9 cellular contexts compared by ENCODE assay signal in genomic region chr5:57179262-57179960, GRCh38. TPM values are rescaled to one million over a fixed set of nuclear protein-coding genes. Genes with fewer than 3 reads are reported as not detected.
DNase-seq lines count a peak whose midpoint lies in the region; ATAC-seq, FAIRE-seq and TF ChIP-seq lines count a peak whose summit lies in the region.
"Had no signal": no experiment of that assay in that cellular context is flagged by ENCODE, and none has a peak within 500 bp of the region (broad histone marks: within the 10 kb centered on the region; RNA-seq: fewer than 3 reads in every experiment).

No MANE protein-coding gene starts in this region.

- dilution Hi-C loops in endothelial cell of umbilical vein (cut with MboI; ENCODE audit: extremely low pct_ligation_motif_present, low sequenced_read_pairs) = no loop called here

- H3K9ac ChIP-seq in PC-3 (ENCODE audit: low read length) = no peak overlapping the region
- peak overlapping the region; percentile 41 for H3K9ac ChIP-seq in endothelial cell of umbilical vein (replicated peaks; ENCODE audit: extremely low read depth, insufficient read depth, low read length)
- H3K9ac ChIP-seq in neural progenitor cell = no peak overlapping the region

- no peaks in the 10 kb centered on the region for H3K27me3 Mint-ChIP-seq in CD4-positive, CD25-positive, alpha-beta regulatory T cell
- H3K27me3 Mint-ChIP-seq in neural progenitor cell (ENCODE audit: insufficient read depth, low read depth) = no peaks in the 10 kb centered on the region

- no peaks in the 10 kb centered on the region for H3K9me2 ChIP-seq in PC-3 (replicated peaks; ENCODE audit: low read length)

- intact Hi-C loops in PC-3 (cut with micrococcal nuclease) (loop anchor here (10.0 kb wide), 1 partner anchor 255 kb away; no protein-coding TSS in a partner anchor), endothelial cell of umbilical vein (cut with micrococcal nuclease) (loop anchor here (10.0 kb wide), 1 partner anchor 315 kb away; no protein-coding TSS in a partner anchor)

- peak overlapping the region; percentile 92 to 99 (median 96) for H3K4me3 Mint-ChIP-seq in CD4-positive, CD25-positive, alpha-beta regulatory T cell
- H3K4me3 Mint-ChIP-seq in neural progenitor cell = peak overlapping the region; percentile 51

- H3F3A ChIP-seq in PC-3 (ENCODE audit: low read length, unreplicated experiment) (no peaks in the 10 kb centered on the region), neural progenitor cell (ENCODE audit: low read depth) (peaks cover 8% of the 10 kb centered on the region)

- peaks cover 10% of the 10 kb centered on the region for H3K36me3 ChIP-seq in CD4-positive, CD25-positive, alpha-beta regulatory T cell (ENCODE audit: control insufficient read depth, insufficient read depth, low read length)
- peaks cover 20% of the 10 kb centered on the region for H3K36me3 ChIP-seq in PC-3 (ENCODE audit: low read depth, low read length)
- H3K36me3 ChIP-seq in endothelial cell of umbilical vein (ENCODE audit: control insufficient read depth in 2 of 2, extremely low read depth in 1 of 2, insufficient read depth in 2 of 2, low read length in 2 of 2) = no peaks in the 10 kb centered on the region
- peaks cover 9% of the 10 kb centered on the region for H3K36me3 ChIP-seq in neural progenitor cell

- H3K9me3 Mint-ChIP-seq in CD4-positive, CD25-positive, alpha-beta regulatory T cell = no peaks in the 10 kb centered on the region
- peaks cover 9% of the 10 kb centered on the region for H3K9me3 Mint-ChIP-seq in neural progenitor cell

- H3K9me1 ChIP-seq in endothelial cell of umbilical vein (replicated peaks; ENCODE audit: control insufficient read depth, extremely low read depth, insufficient read depth, low read length) = no peaks in the 10 kb centered on the region

- BruUV-seq in PC-3 (replicated peaks; lab: Mats Ljungman, UMichigan) (no TSS peak), endothelial cell of umbilical vein (replicated peaks; lab: Mats Ljungman, UMichigan) (no TSS peak)

- CTCF ChIA-PET in PC-3 (lab: Charles Lee) = no interaction called here
- CTCF ChIA-PET in endothelial cell of umbilical vein (lab: Charles Lee) = interaction anchor here (0.8 to 1.1 kb wide), 4 partner anchors 36 to 48 kb away, joined by 3 to 6 read pairs (median 4); no protein-coding TSS in a partner anchor

- H3K4me1 Mint-ChIP-seq in CD4-positive, CD25-positive, alpha-beta regulatory T cell = peaks cover 34 to 78% (median 51%) of the 10 kb centered on the region in 4 donors
- peaks cover 41% of the 10 kb centered on the region for H3K4me1 Mint-ChIP-seq in neural progenitor cell

- TF ChIP-seq CTCF in PC-3 (conservative IDR thresholded peaks at IDR 0.05; ENCODE audit: low read depth, low read length) (no peak), endothelial cell of umbilical vein (IDR thresholded peaks at IDR 0.05; ENCODE audit: extremely low read depth in 1 of 2, insufficient read depth in 1 of 2, low read depth in 1 of 2, low read length in 2 of 2) (no peak), neural progenitor cell (IDR thresholded peaks at IDR 0.05) (no peak)

- H3K4me3 ChIP-seq in CD4-positive, CD25-positive, alpha-beta regulatory T cell (ENCODE audit: low read depth, low read length) = peak overlapping the region; percentile 97
- H3K4me3 ChIP-seq in PC-3 (ENCODE audit: low read length) (peak overlapping the region; percentile 98), endothelial cell of umbilical vein (replicated peaks in 1 of 3; ENCODE audit: insufficient read depth in 1 of 3, low read depth in 1 of 3, low read length in 3 of 3) (peak overlapping the region in 2 of 3 experiments; percentile 8 to 86), neural progenitor cell (peak overlapping the region; percentile 93)

- H3K79me2 ChIP-seq in PC-3 (ENCODE audit: low read length) (peaks cover 100% of the 10 kb centered on the region), endothelial cell of umbilical vein (ENCODE audit: control insufficient read depth, insufficient read depth, low read length) (peaks cover 99% of the 10 kb centered on the region), neural progenitor cell (ENCODE audit: low read depth) (peaks cover 100% of the 10 kb centered on the region)

- H3K9me3 ChIP-seq in CD4-positive, CD25-positive, alpha-beta regulatory T cell (ENCODE audit: control insufficient read depth in 2 of 2, low read length in 2 of 2) = no peaks in the 10 kb centered on the region
- H3K9me3 ChIP-seq in PC-3 (ENCODE audit: low read length) (no peaks in the 10 kb centered on the region), endothelial cell of umbilical vein (replicated peaks; ENCODE audit: control insufficient read depth, insufficient read depth, low read length) (no peaks in the 10 kb centered on the region), neural progenitor cell (ENCODE audit: low read depth) (no peaks in the 10 kb centered on the region)

- peaks cover 47% of the 10 kb centered on the region for H3K36me3 Mint-ChIP-seq in CD4-positive, CD25-positive, alpha-beta regulatory T cell
- H3K36me3 Mint-ChIP-seq in neural progenitor cell = peaks cover 57% of the 10 kb centered on the region

- H3K27ac ChIP-seq in CD4-positive, CD25-positive, alpha-beta regulatory T cell (ENCODE audit: insufficient read depth, low read length, poor library complexity, severe bottlenecking) = peak overlapping the region; percentile 63
- no peak overlapping the region for H3K27ac ChIP-seq in PC-3 (ENCODE audit: low read length)
- H3K27ac ChIP-seq in endothelial cell of umbilical vein (ENCODE audit: insufficient read depth, low read depth, low read length) = no peak overlapping the region
- H3K27ac ChIP-seq in neural progenitor cell = no peak overlapping the region

- POLR2A ChIA-PET in PC-3 (lab: Charles Lee; ENCODE audit: unreplicated experiment) = interaction anchor here (0.6 kb wide), 1 partner anchor 314 kb away, joined by 3 read pairs; no protein-coding TSS in a partner anchor
- POLR2A ChIA-PET in endothelial cell of umbilical vein (lab: Charles Lee) = no interaction called here

- H3K4me1 ChIP-seq in CD4-positive, CD25-positive, alpha-beta regulatory T cell (ENCODE audit: control insufficient read depth, insufficient read depth, low read length, poor library complexity, severe bottlenecking) = peaks cover 79% of the 10 kb centered on the region
- H3K4me1 ChIP-seq in PC-3 (ENCODE audit: insufficient read depth, low read length) (peaks cover 8% of the 10 kb centered on the region; the same call in 1 of the 2 replicates), endothelial cell of umbilical vein (ENCODE audit: control insufficient read depth, extremely low read depth, insufficient read depth, low read length) (peaks cover 35% of the 10 kb centered on the region), neural progenitor cell (peaks cover 22% of the 10 kb centered on the region)

- no peak overlapping the region for H2AFZ ChIP-seq in PC-3 (ENCODE audit: low read length)
- H2AFZ ChIP-seq in endothelial cell of umbilical vein (ENCODE audit: low read depth, low read length) = no peak overlapping the region
- H2AFZ ChIP-seq in neural progenitor cell (replicated peaks) = no peak overlapping the region

- H3K27me3 ChIP-seq in CD4-positive, CD25-positive, alpha-beta regulatory T cell (ENCODE audit: control insufficient read depth, insufficient read depth, low read length) = no peaks in the 10 kb centered on the region
- H3K27me3 ChIP-seq in PC-3 (ENCODE audit: low read length) = no peaks in the 10 kb centered on the region
- H3K27me3 ChIP-seq in endothelial cell of umbilical vein (ENCODE audit: control insufficient read depth in 2 of 2, insufficient read depth in 2 of 2, low read length in 2 of 2) = no peaks in the 10 kb centered on the region
- H3K27me3 ChIP-seq in neural progenitor cell = no peaks in the 10 kb centered on the region

- peak overlapping the region; percentile 57 to 97 (median 88) for H3K27ac Mint-ChIP-seq in CD4-positive, CD25-positive, alpha-beta regulatory T cell
- H3K27ac Mint-ChIP-seq in neural progenitor cell = no peak overlapping the region

- FAIRE-seq in endothelial cell of umbilical vein (lab: Jason Lieb, UNC) (no peak), frontal cortex (lab: Jason Lieb, UNC) (no peak)

- peak overlapping the region; percentile 93 for H3K4me2 ChIP-seq in PC-3 (ENCODE audit: low read length)
- peak overlapping the region; percentile 98 for H3K4me2 ChIP-seq in endothelial cell of umbilical vein (ENCODE audit: insufficient read depth, low read length)
- H3K4me2 ChIP-seq in neural progenitor cell = peak overlapping the region; percentile 86

- no peak for DNase-seq in CD4-positive, CD25-positive, alpha-beta regulatory T cell
- DNase-seq in PC-3 (no peak), endothelial cell of umbilical vein (ENCODE audit: low read depth, low spot score) (no peak), neural progenitor cell (ENCODE audit: low spot score) (no peak), frontal cortex (ENCODE audit: low spot score in 2 of 2) (no peak)
- DNase-seq: activated CD4-positive, alpha-beta T cell treated with anti-CD3 and anti-CD28 coated beads, Interleukin-2, amount 50 U/mL, for 48 hours had no signal

- TF ChIP-seq POLR2A in endothelial cell of umbilical vein (IDR thresholded peaks at IDR 0.05; ENCODE audit: low read depth, low read length) = no peak

- H4K20me1 ChIP-seq in PC-3 (ENCODE audit: low read length) (peaks cover 60% of the 10 kb centered on the region), endothelial cell of umbilical vein (replicated peaks; ENCODE audit: control insufficient read depth, extremely low read depth, insufficient read depth, low read length) (peaks cover 20% of the 10 kb centered on the region), neural progenitor cell (ENCODE audit: low read depth) (peaks cover 99% of the 10 kb centered on the region)

- no peak for ATAC-seq in CD4-positive, CD25-positive, alpha-beta regulatory T cell (ENCODE audit: low read depth in 2 of 2)
- no peak for ATAC-seq in PC-3
- ATAC-seq in GM18909 (IDR thresholded peaks at IDR 0.05; ENCODE audit: poor library complexity, unreplicated experiment) = no peak
- no peak for ATAC-seq in HG03565 (IDR thresholded peaks at IDR 0.05; ENCODE audit: unreplicated experiment)
- ATAC-seq in GM21526 (IDR thresholded peaks at IDR 0.05; ENCODE audit: low FRiP score, unreplicated experiment) = no peak

RNA-seq across cellular contexts. Expression of gene GPBP1, which starts 5.6 kb away (rescaled TPM):
- 171 TPM for total RNA-seq in CD4-positive, CD25-positive, alpha-beta regulatory T cell
- 100 to 1,000 TPM in 1 of 4 donors, 10 to 100 TPM in 3; 88.8 to 108 (median 98.2) TPM for polyA plus RNA-seq in CD4-positive, CD25-positive, alpha-beta regulatory T cell
- total RNA-seq in PC-3 (2014; rRNA removed) (29.5 and 31.8 TPM in 2 replicates), endothelial cell of umbilical vein (48.2 and 57.4 TPM in 2 replicates), neural progenitor cell (ENCODE audit: low replicate concordance) (179 and 321 TPM in 2 replicates), frontal cortex (154 TPM)
- 8.7 and 11.7 TPM in 2 replicates for polyA plus RNA-seq in endothelial cell of umbilical vein
- polyA plus RNA-seq in endothelial cell of umbilical vein (2011; cell fraction: cytosol; rRNA removed) = 23.1 and 24.7 TPM in 2 replicates
- 46.3 and 68.2 TPM in 2 replicates for polyA plus RNA-seq in endothelial cell of umbilical vein (2011; cell fraction: nucleus; rRNA removed)
- 33.7 and 39.6 TPM in 2 replicates for polyA plus RNA-seq in endothelial cell of umbilical vein (2012)
- 14.3 and 17.8 TPM in 2 replicates for polyA minus RNA-seq in endothelial cell of umbilical vein
- polyA minus RNA-seq in endothelial cell of umbilical vein (2011; cell fraction: cytosol; rRNA and poly(A)+ RNA removed) = 18.6 TPM
- polyA minus RNA-seq in endothelial cell of umbilical vein (2011; cell fraction: nucleus; rRNA and poly(A)+ RNA removed) = 31.6 and 45.9 TPM in 2 replicates

Comparison
In these comparisons a context has a peak if more than half of its experiments do, and no peak if none do; other contexts are left out.
1. H3K4me3 ChIP-seq: peak in every context shown above with its lines; median percentile 98 in PC-3; 97 in CD4-positive, CD25-positive, alpha-beta regulatory T cell; 93 in neural progenitor cell; 47 in endothelial cell of umbilical vein.